29 cellular contexts compared by ENCODE assay signal in genomic region chr1:243561588-243562319, GRCh38.
"Had no signal": no experiment of that assay in that cellular context is flagged by ENCODE, and none has a peak within 500 bp of the region (broad histone marks: within the 10 kb centered on the region; RNA-seq: fewer than 3 reads in every experiment).

No MANE protein-coding gene starts in this region.

- H3K4me1 ChIP-seq: Peyer's patch had no signal

- H3K9me3 ChIP-seq: MG63, Peyer's patch, SJSA1 had no signal

- H3K36me3 ChIP-seq: MG63 had no signal

- ATAC-seq: activated naive CD4-positive, alpha-beta T cell treated with anti-CD3 and anti-CD28 coated beads, Interleukin-2, amount 50 U/mL, for 72 hours; PC-3 had no signal

- H3K4me3 ChIP-seq: MG63, Peyer's patch, SJSA1 had no signal

- DNase-seq: activated CD4-positive, alpha-beta memory T cell treated with anti-CD3 and anti-CD28 coated beads, Interleukin-2, amount 10 ng/mL, durations not matched to agents 7 days and 5 days; activated CD4-positive, alpha-beta T cell treated with anti-CD3 and anti-CD28 coated beads for 1 hour; activated CD4-positive, alpha-beta T cell treated with anti-CD3 and anti-CD28 coated beads for 48 hours; activated CD4-positive, CD25-positive, alpha-beta regulatory T cell; activated CD8-positive, alpha-beta memory T cell treated with anti-CD3 and anti-CD28 coated beads for 24 hours; activated gamma-delta T cell treated with Interleukin-2 at 50 U/mL for 16 hours; activated naive CD4-positive, alpha-beta T cell treated with anti-CD3 and anti-CD28 coated beads for 36 hours; activated T-cell treated with anti-CD3 and anti-CD28 coated beads, Interleukin-2, amount 50 U/mL, for 24 hours; anterior cingulate cortex; KG1; MG63; NCI-H1048; NCI-H146; NCI-H187; NCI-H2029 treated with DMSO at 0.1 percent for 48 hours; NCI-H2107; NCI-H2171; NCI-H510A; NCI-H526; NCI-H748 treated with DMSO at 0.1 percent for 48 hours; NK-92 treated with Interleukin-12 subunit alpha and Interleukin-12 subunit beta, amount 100 ng/mL, for 24 hours; PC-3; Peyer's patch; SHP77 treated with DMSO at 0.1 percent for 48 hours; SW 1271; T1000; WERI-Rb-1 had no signal

- H3K27ac ChIP-seq: Peyer's patch, SJSA1, WERI-Rb-1 had no signal

- H3K27me3 ChIP-seq: MG63, Peyer's patch, SJSA1 had no signal
